Comparison of ENCODE assay signal across 1 cellular context in genomic region chr2:112542123-112542973, GRCh38.
TF ChIP-seq lines count a peak whose summit lies in the region.

Gene POLR1B (plus strand): TSS chr2:112542465. CDS start chr2:112542495, 30 bp downstream.

TF ChIP-seq in HepG2, 621 proteins besides CTCF, POLR2A, EP300 and RAD21 (continued from another document and continues in another):
- 0 out of 2 replicates have a peak, but pooled peaks have one; percentile 85 for TF ChIP-seq ATF5 (CRISPR knock-in tag; IDR thresholded peaks at IDR 0.05; ENCODE audit: low read depth)
- no peak for TF ChIP-seq ZNF10 (CRISPR knock-in tag; IDR thresholded peaks at IDR 0.05; ENCODE audit: borderline replicate concordance, low read depth)
- peak; percentile 69 for TF ChIP-seq FOXO1 (CRISPR knock-in tag; IDR thresholded peaks at IDR 0.05)
- peak; percentile 95; the same call in 1 of the 2 replicates for TF ChIP-seq CC2D1A (CRISPR knock-in tag; IDR thresholded peaks at IDR 0.05)
- 0 out of 2 replicates have a peak, but pooled peaks have one; percentile 17 for TF ChIP-seq ZKSCAN1 (IDR thresholded peaks at IDR 0.05; ENCODE audit: low read length)
- TF ChIP-seq ZNF790 (CRISPR knock-in tag; IDR thresholded peaks at IDR 0.05; ENCODE audit: borderline replicate concordance), result peak; percentile 34; the same call in 1 of the 2 replicates
- peak; percentile 93 for TF ChIP-seq TEAD2 (CRISPR knock-in tag; IDR thresholded peaks at IDR 0.05)
- peak; percentile 89 for TF ChIP-seq ZNF33B (CRISPR knock-in tag; IDR thresholded peaks at IDR 0.05)
- peak; percentile 65; the same call in 1 of the 2 replicates for TF ChIP-seq NFKBIZ (CRISPR knock-in tag; IDR thresholded peaks at IDR 0.05)
- peak; percentile 74 for TF ChIP-seq MYNN (CRISPR knock-in tag; IDR thresholded peaks at IDR 0.05; ENCODE audit: low read depth)
- peak; percentile 97 for TF ChIP-seq IRF9 (CRISPR knock-in tag; IDR thresholded peaks at IDR 0.05; ENCODE audit: borderline replicate concordance)
- TF ChIP-seq PRPF4 (IDR thresholded peaks at IDR 0.05; ENCODE audit: low read depth, low read length, poor library complexity, severe bottlenecking), result no peak
- TF ChIP-seq HNRNPUL1 (IDR thresholded peaks at IDR 0.05; ENCODE audit: low read depth, low read length), result no peak
- TF ChIP-seq SAFB2 (CRISPR knock-in tag; IDR thresholded peaks at IDR 0.05; ENCODE audit: borderline replicate concordance, low read depth), result peak; percentile 96
- peak; percentile 55; the same call in 1 of the 2 replicates for TF ChIP-seq NCOA2 (CRISPR knock-in tag; IDR thresholded peaks at IDR 0.05)
- 0 out of 2 replicates have a peak, but pooled peaks have one; percentile 86 for TF ChIP-seq ZNF33A (CRISPR knock-in tag; IDR thresholded peaks at IDR 0.05; ENCODE audit: borderline replicate concordance)
- TF ChIP-seq FOSL1 (CRISPR knock-in tag; IDR thresholded peaks at IDR 0.05; ENCODE audit: borderline replicate concordance), result peak; percentile 47; the same call in 1 of the 2 replicates
- TF ChIP-seq FOXA3 (CRISPR knock-in tag; IDR thresholded peaks at IDR 0.05), result peak; percentile 53; the same call in 1 of the 2 replicates
- TF ChIP-seq ZHX2 (IDR thresholded peaks at IDR 0.05; ENCODE audit: low read depth), result peak; percentile 85
- TF ChIP-seq ZHX2 (CRISPR knock-in tag; IDR thresholded peaks at IDR 0.05; ENCODE audit: borderline replicate concordance), result no peak; the same call in 1 of the 2 replicates
- 0 out of 2 replicates have a peak, but pooled peaks have one; percentile 51 for TF ChIP-seq ZNF549 (CRISPR knock-in tag; IDR thresholded peaks at IDR 0.05)
- TF ChIP-seq PBX2 (CRISPR knock-in tag; IDR thresholded peaks at IDR 0.05), result no peak
- TF ChIP-seq ZNF3 (CRISPR knock-in tag; IDR thresholded peaks at IDR 0.05), result no peak; the same call in 1 of the 2 replicates
- peak; percentile 93 for TF ChIP-seq ZNF350 (CRISPR knock-in tag; IDR thresholded peaks at IDR 0.05; ENCODE audit: borderline replicate concordance, low read depth)
- peak; percentile 99 for TF ChIP-seq ZNF704 (CRISPR knock-in tag; IDR thresholded peaks at IDR 0.05; ENCODE audit: borderline replicate concordance)
- TF ChIP-seq RERE (CRISPR knock-in tag; IDR thresholded peaks at IDR 0.05; ENCODE audit: low read depth), result 0 out of 2 replicates have a peak, but pooled peaks have one; percentile 12
- peak; percentile 98 for TF ChIP-seq BRD4 (CRISPR knock-in tag; IDR thresholded peaks at IDR 0.05)
- no peak for TF ChIP-seq ZNF382 (CRISPR knock-in tag; IDR thresholded peaks at IDR 0.05; ENCODE audit: borderline replicate concordance)
- TF ChIP-seq ZNF674 (CRISPR knock-in tag; IDR thresholded peaks at IDR 0.05; ENCODE audit: low read depth), result no peak
- peak; percentile 93 for TF ChIP-seq ZNF800 (CRISPR knock-in tag; IDR thresholded peaks at IDR 0.05)
- TF ChIP-seq ZFY (CRISPR knock-in tag; IDR thresholded peaks at IDR 0.05), result peak; percentile 97
- TF ChIP-seq TOE1 (CRISPR knock-in tag; IDR thresholded peaks at IDR 0.05), result peak; percentile 93; the same call in 1 of the 2 replicates
- peak; percentile 61 for TF ChIP-seq ZSCAN30 (CRISPR knock-in tag; IDR thresholded peaks at IDR 0.05)
- no peak for TF ChIP-seq SCMH1 (CRISPR knock-in tag; IDR thresholded peaks at IDR 0.05; ENCODE audit: borderline replicate concordance)
- TF ChIP-seq SALL2 (CRISPR knock-in tag; IDR thresholded peaks at IDR 0.05), result peak; percentile 95; the same call in 1 of the 2 replicates
- peak; percentile 88 for TF ChIP-seq ZNF678 (CRISPR knock-in tag; IDR thresholded peaks at IDR 0.05)
- no peak for TF ChIP-seq REL (CRISPR knock-in tag; conservative IDR thresholded peaks at IDR 0.05)
- no peak for TF ChIP-seq ARNT (IDR thresholded peaks at IDR 0.05)
- peak; percentile 75; the same call in 1 of the 2 replicates for TF ChIP-seq ZNF83 (CRISPR knock-in tag; IDR thresholded peaks at IDR 0.05; ENCODE audit: borderline replicate concordance)
- TF ChIP-seq MAFK (conservative IDR thresholded peaks at IDR 0.05 in 1 of 2, IDR thresholded peaks at IDR 0.05 in 1 of 2; ENCODE audit: low read length in 2 of 2), result no peak
